In the genomic region with DNA sequence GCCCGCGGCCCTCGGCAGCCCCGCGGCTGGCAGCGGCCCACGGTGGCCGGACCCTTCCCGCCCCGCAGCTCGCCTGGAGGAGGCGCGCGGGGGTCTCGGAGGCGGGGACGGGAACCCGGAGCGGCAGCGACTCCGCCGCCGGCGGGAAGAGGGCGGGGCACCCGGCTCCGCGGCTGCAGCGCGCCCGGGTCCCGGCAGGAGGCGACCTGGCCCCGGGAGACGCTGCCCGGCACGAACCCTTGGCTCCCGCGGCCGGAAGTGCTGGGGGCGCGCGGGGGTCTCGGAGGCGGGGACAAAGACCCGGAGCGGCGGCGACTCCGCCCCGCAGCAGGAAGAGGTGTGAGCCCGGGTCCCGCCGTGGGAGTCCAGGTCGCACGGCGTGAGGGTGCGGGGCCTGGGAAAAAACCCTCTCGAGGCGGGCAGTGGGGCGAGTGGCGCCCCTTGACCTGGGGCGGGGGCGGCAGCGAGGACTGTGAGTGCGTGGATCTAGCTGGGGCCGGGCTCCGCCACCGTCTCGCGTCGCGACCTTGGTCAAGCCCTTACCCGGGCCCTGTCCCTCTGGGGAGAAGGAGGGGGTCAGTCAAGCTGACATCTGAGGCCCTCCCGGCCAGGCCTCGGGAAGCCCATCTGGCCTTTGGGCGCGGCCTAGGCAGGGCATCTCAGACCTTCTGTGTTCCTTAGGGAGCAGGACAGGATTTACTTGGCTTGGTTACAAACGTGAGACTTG, we compare ENCODE assay signal across 8 cellular contexts. TPM values are rescaled to one million over a fixed set of nuclear protein-coding genes. Genes with fewer than 3 reads are reported as not detected.
DNase-seq lines count a peak whose midpoint lies in the region; ATAC-seq and TF ChIP-seq lines count a peak whose summit lies in the region.

A gene (minus strand): TSS at position 151 of the 727 bp plus-strand sequence. CDS start 230 bp downstream, outside the sequence.

- intact Hi-C loops in ascending aorta (cut with DNase I) = loop anchor here (1.0 to 2.0 kb wide), 4 partner anchors 18 to 110 kb away; a partner anchor contains a TSS

- H3K79me2 ChIP-seq in hepatocyte = peaks cover 20% of the 10 kb centered on the region

- no peaks in the 10 kb centered on the region for H3K9me3 ChIP-seq in HAP-1
- H3K9me3 ChIP-seq in ascending aorta = no peaks in the 10 kb centered on the region
- H3K9me3 ChIP-seq in hepatocyte (ENCODE audit: low read depth) = no peaks in the 10 kb centered on the region

- H3K4me3 ChIP-seq in HAP-1 (peak within 1 kb of the TSS; percentile 79), NB4 (ENCODE audit: low read depth, low read length) (peak within 1 kb of the TSS; percentile 77), ascending aorta (peak within 1 kb of the TSS; percentile 53 to 71), hepatocyte (peak within 1 kb of the TSS; percentile 88)

- H3K36me3 ChIP-seq in HAP-1 (replicated peaks) = no peaks in the 10 kb centered on the region
- H3K36me3 ChIP-seq in ascending aorta = no peaks in the 10 kb centered on the region
- no peaks in the 10 kb centered on the region for H3K36me3 ChIP-seq in hepatocyte (replicated peaks; ENCODE audit: insufficient read depth, low read depth)

- peak within 1 kb of the TSS; percentile 71 to 79 for H3K27ac ChIP-seq in ascending aorta
- H3K27ac ChIP-seq in hepatocyte = peak within 1 kb of the TSS; percentile 96

- DNase-seq in GM03348 (ENCODE audit: low spot score) (peak; percentile 96), HAP-1 (ENCODE audit: low spot score in 2 of 2) (peak; percentile 93 to 96), NB4 (ENCODE audit: low read depth) (peak; percentile 83), T-helper 22 cell (ENCODE audit: low read depth) (peak; percentile 62), ascending aorta (ENCODE audit: low spot score in 2 of 2) (peak in 1 of 2 donors; percentile 83), hepatocyte (ENCODE audit: low spot score) (peak; percentile 93), retina (peak; percentile 94)

- no peaks in the 10 kb centered on the region for H3K9me2 ChIP-seq in hepatocyte (replicated peaks; ENCODE audit: insufficient read depth)

- peak within 1 kb of the TSS; percentile 98 for H2AFZ ChIP-seq in hepatocyte

- H3K27me3 ChIP-seq in HAP-1 (ENCODE audit: low read depth) (no peaks in the 10 kb centered on the region), ascending aorta (no peaks in the 10 kb centered on the region), hepatocyte (no peaks in the 10 kb centered on the region)

- H3K4me1 ChIP-seq in HAP-1 (peaks cover 15% of the 10 kb centered on the region), ascending aorta (peaks cover 0 to 12% of the 10 kb centered on the region in 2 donors), hepatocyte (ENCODE audit: insufficient read depth) (peaks cover 47% of the 10 kb centered on the region)

- in situ Hi-C loops in HAP-1 (cut with MboI; ENCODE audit: low sequenced_read_pairs) = no loop called here

- H4K20me1 ChIP-seq in hepatocyte (ENCODE audit: insufficient read depth, poor library complexity, severe bottlenecking) = no peaks in the 10 kb centered on the region

- 0% methylated on average over 23 of the region's 79 CpGs for WGBS in hepatocyte (ENCODE audit: low lambda C conversion rate, missing lambda C conversion rate)

- no peak for ATAC-seq in HG03378 (IDR thresholded peaks at IDR 0.05; ENCODE audit: unreplicated experiment)

- peak; percentile 41 for TF ChIP-seq CTCF in NB4 (IDR thresholded peaks at IDR 0.05; ENCODE audit: low read depth, low read length)
- TF ChIP-seq CTCF in ascending aorta (IDR thresholded peaks at IDR 0.05) = peak; percentile 56 to 91 (median 67)
- TF ChIP-seq CTCF in hepatocyte (IDR thresholded peaks at IDR 0.05; ENCODE audit: poor library complexity) = peak; percentile 59

- peak within 1 kb of the TSS; percentile 94 for H3K4me2 ChIP-seq in hepatocyte

- peak; percentile 56 for TF ChIP-seq POLR2A in NB4 (IDR thresholded peaks at IDR 0.05; ENCODE audit: extremely low read depth, insufficient read length)

RNA-seq across cellular contexts. Expression of the gene that starts here (rescaled TPM):
- total RNA-seq in ascending aorta = 6.7 TPM
- total RNA-seq in hepatocyte = 48.9 and 68.9 TPM in 2 replicates
- 40.5 and 46.3 TPM in 2 replicates for polyA plus RNA-seq in hepatocyte
